In genomic region chr1:113793878-113794834, GRCh38 we compare ENCODE assay signal across 1 cellular context.
TF ChIP-seq lines count a peak whose summit lies in the region.

No MANE protein-coding gene starts in this region.

TF ChIP-seq in GM12878, 131 proteins besides CTCF, POLR2A, EP300 and RAD21 (continued from another document):
- TF ChIP-seq CEBPZ (IDR thresholded peaks at IDR 0.05; ENCODE audit: low read depth, low read length) (no peak), CBX3 (IDR thresholded peaks at IDR 0.05; ENCODE audit: borderline replicate concordance, low read depth) (no peak), DPF2 (IDR thresholded peaks at IDR 0.05) (peak; percentile 66), ZSCAN29 (IDR thresholded peaks at IDR 0.05) (peak; percentile 67; the same call in 1 of the 2 replicates), MXI1 (IDR thresholded peaks at IDR 0.05; ENCODE audit: low read depth, low read length) (no peak), TAF1 (IDR thresholded peaks at IDR 0.05; ENCODE audit: borderline replicate concordance, low read depth, low read length) (no peak), MEF2B (IDR thresholded peaks at IDR 0.05; ENCODE audit: partially characterized antibody, poor library complexity, severe bottlenecking) (peak; percentile 39), POU2F2 (IDR thresholded peaks at IDR 0.05; ENCODE audit: borderline replicate concordance, low read depth, low read length) (no peak), SMAD5 (IDR thresholded peaks at IDR 0.05; ENCODE audit: low read depth) (no peak), NFIC (IDR thresholded peaks at IDR 0.05; ENCODE audit: low read depth, low read length) (peak; percentile 27; the same call in 1 of the 2 replicates), NR2C2 (IDR thresholded peaks at IDR 0.05; ENCODE audit: borderline replicate concordance, control insufficient read depth, insufficient read length, low read depth) (no peak), MLLT1 (IDR thresholded peaks at IDR 0.05) (peak; percentile 66; the same call in 1 of the 2 replicates), EZH2 (IDR thresholded peaks at IDR 0.05; ENCODE audit: borderline replicate concordance, control insufficient read depth, low read depth, low read length) (no peak), BMI1 (IDR thresholded peaks at IDR 0.05; ENCODE audit: borderline replicate concordance) (0 out of 2 replicates have a peak, but pooled peaks have one; percentile 40), SMARCA5 (IDR thresholded peaks at IDR 0.05) (peak; percentile 74; the same call in 1 of the 2 replicates), BHLHE40 (IDR thresholded peaks at IDR 0.05; ENCODE audit: borderline replicate concordance in 1 of 2, low read depth in 2 of 2, low read length in 1 of 2) (peak in 1 of 2 experiments; percentile 40; a peak in 1 of 4 replicates), RAD51 (IDR thresholded peaks at IDR 0.05) (peak; percentile 67; the same call in 1 of the 2 replicates), ATF7 (IDR thresholded peaks at IDR 0.05; ENCODE audit: low read depth) (peak; percentile 81), BCL11A (IDR thresholded peaks at IDR 0.05; ENCODE audit: low read depth, low read length) (peak; percentile 52; the same call in 1 of the 2 replicates), ZNF274 (IDR thresholded peaks at IDR 0.05; ENCODE audit: insufficient read depth, insufficient read length) (no peak), IKZF1 (conservative IDR thresholded peaks at IDR 0.05) (peak; percentile 72), HDAC2 (IDR thresholded peaks at IDR 0.05) (no peak), JUND (IDR thresholded peaks at IDR 0.05; ENCODE audit: low read depth, low read length) (no peak), RELB (IDR thresholded peaks at IDR 0.05; ENCODE audit: low read depth) (no peak), ZNF687 (IDR thresholded peaks at IDR 0.05) (no peak), TCF7 (IDR thresholded peaks at IDR 0.05; ENCODE audit: borderline replicate concordance) (peak; percentile 72), ZZZ3 (IDR thresholded peaks at IDR 0.05; ENCODE audit: control insufficient read depth, insufficient read length, low read depth) (no peak), NBN (IDR thresholded peaks at IDR 0.05) (0 out of 2 replicates have a peak, but pooled peaks have one; percentile 50), IKZF2 (IDR thresholded peaks at IDR 0.05) (peak; percentile 47 to 67; a peak in 2 of 4 replicates), ATF2 (IDR thresholded peaks at IDR 0.05; ENCODE audit: low read length) (0 out of 2 replicates have a peak, but pooled peaks have one; percentile 21), KLF5 (IDR thresholded peaks at IDR 0.05; ENCODE audit: partially characterized antibody) (no peak), MTA2 (IDR thresholded peaks at IDR 0.05; ENCODE audit: low read depth) (peak; percentile 86)
- TF ChIP-seq, protein P1, sequence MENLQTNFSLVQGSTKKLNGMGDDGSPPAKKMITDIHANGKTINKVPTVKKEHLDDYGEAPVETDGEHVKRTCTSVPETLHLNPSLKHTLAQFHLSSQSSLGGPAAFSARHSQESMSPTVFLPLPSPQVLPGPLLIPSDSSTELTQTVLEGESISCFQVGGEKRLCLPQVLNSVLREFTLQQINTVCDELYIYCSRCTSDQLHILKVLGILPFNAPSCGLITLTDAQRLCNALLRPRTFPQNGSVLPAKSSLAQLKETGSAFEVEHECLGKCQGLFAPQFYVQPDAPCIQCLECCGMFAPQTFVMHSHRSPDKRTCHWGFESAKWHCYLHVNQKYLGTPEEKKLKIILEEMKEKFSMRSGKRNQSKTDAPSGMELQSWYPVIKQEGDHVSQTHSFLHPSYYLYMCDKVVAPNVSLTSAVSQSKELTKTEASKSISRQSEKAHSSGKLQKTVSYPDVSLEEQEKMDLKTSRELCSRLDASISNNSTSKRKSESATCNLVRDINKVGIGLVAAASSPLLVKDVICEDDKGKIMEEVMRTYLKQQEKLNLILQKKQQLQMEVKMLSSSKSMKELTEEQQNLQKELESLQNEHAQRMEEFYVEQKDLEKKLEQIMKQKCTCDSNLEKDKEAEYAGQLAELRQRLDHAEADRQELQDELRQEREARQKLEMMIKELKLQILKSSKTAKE (IDR thresholded peaks at IDR 0.05; ENCODE audit: low read depth, poor library complexity, severe bottlenecking) = peak; percentile 33
- TF ChIP-seq, protein P2, sequence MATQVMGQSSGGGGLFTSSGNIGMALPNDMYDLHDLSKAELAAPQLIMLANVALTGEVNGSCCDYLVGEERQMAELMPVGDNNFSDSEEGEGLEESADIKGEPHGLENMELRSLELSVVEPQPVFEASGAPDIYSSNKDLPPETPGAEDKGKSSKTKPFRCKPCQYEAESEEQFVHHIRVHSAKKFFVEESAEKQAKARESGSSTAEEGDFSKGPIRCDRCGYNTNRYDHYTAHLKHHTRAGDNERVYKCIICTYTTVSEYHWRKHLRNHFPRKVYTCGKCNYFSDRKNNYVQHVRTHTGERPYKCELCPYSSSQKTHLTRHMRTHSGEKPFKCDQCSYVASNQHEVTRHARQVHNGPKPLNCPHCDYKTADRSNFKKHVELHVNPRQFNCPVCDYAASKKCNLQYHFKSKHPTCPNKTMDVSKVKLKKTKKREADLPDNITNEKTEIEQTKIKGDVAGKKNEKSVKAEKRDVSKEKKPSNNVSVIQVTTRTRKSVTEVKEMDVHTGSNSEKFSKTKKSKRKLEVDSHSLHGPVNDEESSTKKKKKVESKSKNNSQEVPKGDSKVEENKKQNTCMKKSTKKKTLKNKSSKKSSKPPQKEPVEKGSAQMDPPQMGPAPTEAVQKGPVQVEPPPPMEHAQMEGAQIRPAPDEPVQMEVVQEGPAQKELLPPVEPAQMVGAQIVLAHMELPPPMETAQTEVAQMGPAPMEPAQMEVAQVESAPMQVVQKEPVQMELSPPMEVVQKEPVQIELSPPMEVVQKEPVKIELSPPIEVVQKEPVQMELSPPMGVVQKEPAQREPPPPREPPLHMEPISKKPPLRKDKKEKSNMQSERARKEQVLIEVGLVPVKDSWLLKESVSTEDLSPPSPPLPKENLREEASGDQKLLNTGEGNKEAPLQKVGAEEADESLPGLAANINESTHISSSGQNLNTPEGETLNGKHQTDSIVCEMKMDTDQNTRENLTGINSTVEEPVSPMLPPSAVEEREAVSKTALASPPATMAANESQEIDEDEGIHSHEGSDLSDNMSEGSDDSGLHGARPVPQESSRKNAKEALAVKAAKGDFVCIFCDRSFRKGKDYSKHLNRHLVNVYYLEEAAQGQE (IDR thresholded peaks at IDR 0.05; ENCODE audit: low read depth, low read length) = no peak
TF ChIP-seq in GM12878: peak in this region for 20.
